ENCODE assay signal across 25 cellular contexts in the genomic region with DNA sequence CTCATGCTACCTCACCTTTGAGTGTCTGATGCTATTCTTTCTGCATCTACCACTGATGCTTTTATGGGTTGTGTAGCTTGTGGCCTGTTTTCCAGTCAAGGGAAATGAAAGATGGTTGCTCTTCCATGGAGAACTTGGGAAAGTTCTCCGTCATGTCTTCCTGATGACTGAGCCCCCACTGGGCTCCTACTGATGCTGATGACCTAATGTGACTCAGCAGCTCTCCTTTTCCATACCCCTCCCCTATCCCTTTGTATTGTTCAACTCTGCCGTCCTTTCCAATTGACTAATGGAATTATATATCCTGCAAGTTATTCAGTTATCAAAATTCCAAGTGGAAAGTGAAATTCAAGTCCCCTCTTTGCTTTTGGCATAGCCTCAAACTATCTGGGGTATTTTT.
"Had no signal": no experiment of that assay in that cellular context is flagged by ENCODE, and none has a peak within 500 bp of the region (broad histone marks: within the 10 kb centered on the region; RNA-seq: fewer than 3 reads in every experiment).

No MANE protein-coding gene starts in this region.

- H3K4me3 ChIP-seq: dorsolateral prefrontal cortex, lung, mucosa of descending colon, pancreas, right lobe of liver, suprapubic skin, transverse colon, upper lobe of right lung, uterus had no signal

- H3K9me3 ChIP-seq: mucosa of descending colon, neutrophil, pancreas, right lobe of liver, suprapubic skin, transverse colon, upper lobe of right lung, uterus had no signal

- FAIRE-seq: frontal cortex, keratinocyte, pancreas, small intestine had no signal

- H3K36me3 Mint-ChIP-seq: naive B cell; natural killer cell treated with Interleukin-12 subunit alpha and Interleukin-12 subunit beta and Interleukin-15 and Interleukin-18, amount 100 ng/mL, for 72 hours had no signal

- DNase-seq: cortex of kidney; dorsolateral prefrontal cortex; effector CD4-positive, alpha-beta T cell; hypothalamus; mucosa of descending colon; naive B cell; pancreas; right lobe of liver; small intestine; stimulated activated CD4-positive, alpha-beta T cell treated with anti-CD3 and anti-CD28 coated beads, Interleukin-15, amount 100 ng/mL, for 24 hours; stimulated activated CD4-positive, alpha-beta T cell treated with anti-CD3 and anti-CD28 coated beads, Interleukin-2, amount 100 ng/mL, for 48 hours; stimulated activated naive CD4-positive, alpha-beta T cell; stimulated activated naive CD8-positive, alpha-beta T cell treated with anti-CD3 and anti-CD28 coated beads, Interleukin-15, amount 100 ng/mL, for 72 hours; transverse colon; upper lobe of right lung; uterus had no signal

- H3K36me3 ChIP-seq: neutrophil, pancreas, right lobe of liver, suprapubic skin, transverse colon, upper lobe of right lung, uterus had no signal

- H3K27ac Mint-ChIP-seq: memory B cell; mesothelial cell of epicardium; natural killer cell treated with Interleukin-12 subunit alpha and Interleukin-12 subunit beta and Interleukin-15 and Interleukin-18, amount 100 ng/mL, for 72 hours had no signal

- H3K9me3 Mint-ChIP-seq: stimulated activated naive CD8-positive, alpha-beta T cell treated with anti-CD3 and anti-CD28 coated beads, Interleukin-15, amount 100 ng/mL, for 72 hours had no signal

- H3K27me3 Mint-ChIP-seq: stimulated activated naive CD8-positive, alpha-beta T cell treated with anti-CD3 and anti-CD28 coated beads, Interleukin-15, amount 100 ng/mL, for 72 hours had no signal

- H3K27ac ChIP-seq: dorsolateral prefrontal cortex, neutrophil, pancreas, right lobe of liver, suprapubic skin, transverse colon, upper lobe of right lung, uterus had no signal

- H3K4me1 Mint-ChIP-seq: neural crest cell; stimulated activated naive CD8-positive, alpha-beta T cell treated with anti-CD3 and anti-CD28 coated beads, Interleukin-15, amount 100 ng/mL, for 72 hours had no signal

- H3K4me1 ChIP-seq: pancreas, right lobe of liver, suprapubic skin, transverse colon, upper lobe of right lung, uterus had no signal

- H3K27me3 ChIP-seq: dorsolateral prefrontal cortex, neutrophil, pancreas, right lobe of liver, suprapubic skin, transverse colon, upper lobe of right lung, uterus had no signal

- ATAC-seq: mucosa of descending colon; natural killer cell treated with Interleukin-12 subunit alpha and Interleukin-12 subunit beta and Interleukin-15 and Interleukin-18, amount 100 ng/mL, for 72 hours; pancreas; right lobe of liver; stimulated activated naive CD8-positive, alpha-beta T cell treated with anti-CD3 and anti-CD28 coated beads, Interleukin-15, amount 100 ng/mL, for 72 hours; upper lobe of right lung had no signal

- H3K4me3 Mint-ChIP-seq: memory B cell; mesothelial cell of epicardium; naive B cell; natural killer cell treated with Interleukin-12 subunit alpha and Interleukin-12 subunit beta and Interleukin-15 and Interleukin-18, amount 100 ng/mL, for 72 hours; neural crest cell; stimulated activated naive CD8-positive, alpha-beta T cell treated with anti-CD3 and anti-CD28 coated beads, Interleukin-15, amount 100 ng/mL, for 72 hours had no signal
